9 cellular contexts compared by ENCODE assay signal in the genomic region with DNA sequence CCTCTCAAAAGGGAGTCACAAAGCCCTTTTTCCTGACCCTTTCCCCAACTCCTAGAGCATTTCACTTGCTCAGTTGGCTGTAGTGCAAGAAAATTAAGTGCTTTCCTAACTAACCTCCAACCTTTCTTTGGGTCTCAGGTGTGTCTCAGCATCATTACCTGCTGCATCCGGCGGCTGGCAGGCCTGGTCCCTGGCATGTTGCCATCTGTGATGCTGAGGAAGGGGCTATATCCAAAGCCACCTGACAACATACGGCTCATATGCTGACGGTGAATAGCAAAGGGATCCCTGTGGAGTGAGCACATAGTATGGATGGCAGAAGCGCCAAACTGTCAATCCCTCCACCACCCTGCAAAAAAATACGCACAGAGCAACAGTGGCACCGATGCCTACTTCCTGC. TPM values are rescaled to one million over a fixed set of nuclear protein-coding genes. Genes with fewer than 3 reads are reported as not detected.
A peak's percentile ranks its signal among the peaks of the same experiment; 100 is the strongest.
DNase-seq lines count a peak whose midpoint lies in the region; ATAC-seq and TF ChIP-seq lines count a peak whose summit lies in the region.
"Had no signal": no experiment of that assay in that cellular context is flagged by ENCODE, and none has a peak within 500 bp of the region (broad histone marks: within the 10 kb centered on the region; RNA-seq: fewer than 3 reads in every experiment).

No MANE protein-coding gene starts in this region.

- TF ChIP-seq CTCF in coronary artery (IDR thresholded peaks at IDR 0.05), result no peak
- TF ChIP-seq CTCF in nephron progenitor cell (IDR thresholded peaks at IDR 0.05), result no peak

- peak overlapping the region; percentile 96 for H3K4me3 Mint-ChIP-seq in nephron progenitor cell

- H3K9ac ChIP-seq in BLaER1 treated with 17β-estradiol and CSF1 and Interleukin-3, amounts not matched to agents 10 nM and 100 nM, result peak overlapping the region; percentile 92 to 97 (median 94)

- peaks cover 0 to 36% (median 11%) of the 10 kb centered on the region in 11 experiments; a peak in 12 of 22 replicates for H4K20me1 ChIP-seq in BLaER1 treated with 17β-estradiol and CSF1 and Interleukin-3, amounts not matched to agents 10 nM and 100 nM

- peaks cover 51% of the 10 kb centered on the region for H3K4me1 Mint-ChIP-seq in nephron progenitor cell

- H3K27me3 Mint-ChIP-seq in nephron progenitor cell (ENCODE audit: low read depth, poor library complexity), result peaks cover 10% of the 10 kb centered on the region

- DNase-seq in MG63, result no peak
- no peak for DNase-seq in coronary artery (ENCODE audit: low spot score)
- DNase-seq in nephron progenitor cell, result no peak
- no peak for DNase-seq in EL
- DNase-seq in NCI-H1930 (lab: John Stamatoyannopoulos, UW), result no peak
- DNase-seq in NCI-H2227 (lab: John Stamatoyannopoulos, UW; ENCODE audit: unreplicated experiment), result no peak
- DNase-seq: stimulated activated naive CD4-positive, alpha-beta T cell treated with Interleukin-2 at 50 U/mL for 16 hours had no signal

- H3K36me3 ChIP-seq in BLaER1 treated with 17β-estradiol and CSF1 and Interleukin-3, amounts not matched to agents 10 nM and 100 nM, result peaks cover 51 to 53% (median 52%) of the 10 kb centered on the region in 11 experiments
- peaks cover 58% of the 10 kb centered on the region for H3K36me3 ChIP-seq in MG63

- H3K4me2 ChIP-seq in BLaER1 treated with 17β-estradiol and CSF1 and Interleukin-3, amounts not matched to agents 10 nM and 100 nM, result peak overlapping the region; percentile 84 to 99 (median 95)

- H3K27me3 ChIP-seq in BLaER1 treated with 17β-estradiol and CSF1 and Interleukin-3, amounts not matched to agents 10 nM and 100 nM, result no peaks in the 10 kb centered on the region; a peak in 1 of 22 replicates
- no peaks in the 10 kb centered on the region for H3K27me3 ChIP-seq in MG63

- no peaks in the 10 kb centered on the region for H3K9me3 Mint-ChIP-seq in nephron progenitor cell

- H3K27ac Mint-ChIP-seq in nephron progenitor cell, result peak overlapping the region; percentile 96

- H3K36me3 Mint-ChIP-seq in nephron progenitor cell (ENCODE audit: low read depth), result peaks cover 41% of the 10 kb centered on the region

- peak overlapping the region in 1 of 11 experiments; percentile 94; a peak in 1 of 22 replicates for H3K27ac ChIP-seq in BLaER1 treated with 17β-estradiol and CSF1 and Interleukin-3, amounts not matched to agents 10 nM and 100 nM
- peak overlapping the region in 1 of 2 donors; percentile 95 for H3K27ac ChIP-seq in coronary artery

- H3K4me1 ChIP-seq in BLaER1 treated with 17β-estradiol and CSF1 and Interleukin-3, amounts not matched to agents 10 nM and 100 nM, result peaks cover 25 to 53% (median 37%) of the 10 kb centered on the region in 10 experiments

- no peaks in the 10 kb centered on the region for H3K9me3 ChIP-seq in BLaER1 treated with 17β-estradiol and CSF1 and Interleukin-3, amounts not matched to agents 10 nM and 100 nM (replicated peaks in 1 of 11)
- H3K9me3 ChIP-seq in MG63, result no peaks in the 10 kb centered on the region

- peak overlapping the region; percentile 82 to 93 (median 88) for H3K4me3 ChIP-seq in BLaER1 treated with 17β-estradiol and CSF1 and Interleukin-3, amounts not matched to agents 10 nM and 100 nM
- H3K4me3 ChIP-seq in MG63, result peak overlapping the region; percentile 97
- H3K4me3 ChIP-seq in coronary artery, result peak overlapping the region; percentile 92

- no peak for ATAC-seq in GM21528 (IDR thresholded peaks at IDR 0.05; ENCODE audit: low FRiP score, unreplicated experiment)

RNA-seq across cellular contexts. Expression of gene MLF2, which starts 1.2 kb away (rescaled TPM):
- 178 and 274 TPM in 2 replicates for total RNA-seq in MG63 (2014; rRNA removed; shearing (Covaris generic); ENCODE audit: low replicate concordance)

RNA-seq across cellular contexts. Expression of gene PTMS, which starts 14.4 kb away (rescaled TPM):
- total RNA-seq in MG63 (2014; rRNA removed; shearing (Covaris generic); ENCODE audit: low replicate concordance), result 272 and 328 TPM in 2 replicates

RNA-seq across cellular contexts. Expression of gene LAG3, which starts 20.6 kb away (rescaled TPM):
- total RNA-seq in MG63 (2014; rRNA removed; shearing (Covaris generic); ENCODE audit: low replicate concordance), result 0.17 TPM in 1 of 2 replicates, not detected in the other

RNA-seq across cellular contexts. Expression of gene COPS7A, which starts 27.9 kb away (rescaled TPM):
- 91.3 and 125 TPM in 2 replicates for total RNA-seq in MG63 (2014; rRNA removed; shearing (Covaris generic); ENCODE audit: low replicate concordance)

RNA-seq across cellular contexts. Expression of gene CD4, which starts 37.6 kb away (rescaled TPM):
- total RNA-seq in MG63 (2014; rRNA removed; shearing (Covaris generic); ENCODE audit: low replicate concordance), result not detected in 2 replicates
